Comparison of ENCODE assay signal across 24 cellular contexts in genomic region chr18:13452851-13453524, GRCh38.
DNase-seq lines count a peak whose midpoint lies in the region; ATAC-seq and TF ChIP-seq lines count a peak whose summit lies in the region.
"Had no signal": no experiment of that assay in that cellular context is flagged by ENCODE, and none has a peak within 500 bp of the region (broad histone marks: within the 10 kb centered on the region; RNA-seq: fewer than 3 reads in every experiment).

No MANE protein-coding gene starts in this region.

- no peaks in the 10 kb centered on the region for H3K9me3 Mint-ChIP-seq in CD4-positive, CD25-positive, alpha-beta regulatory T cell
- no peaks in the 10 kb centered on the region for H3K9me3 Mint-ChIP-seq in activated CD4-positive, alpha-beta memory T cell treated with anti-CD3 and anti-CD28 coated beads for 36 hours
- H3K9me3 Mint-ChIP-seq: activated CD4-positive, alpha-beta T cell treated with anti-CD3 and anti-CD28 coated beads, Interleukin-2, amount 10 ng/mL, durations not matched to agents 24 days and 14 days; nephron progenitor cell had no signal

- H3K4ac ChIP-seq in neuronal stem cell (ENCODE audit: low read length) = no peak overlapping the region

- H3K9ac ChIP-seq in neuronal stem cell (ENCODE audit: low read depth, low read length, poor library complexity) = no peak overlapping the region

- H3K79me1 ChIP-seq in neuronal stem cell (ENCODE audit: low read depth, low read length) = no peaks in the 10 kb centered on the region

- H2AFZ ChIP-seq in neuronal stem cell (ENCODE audit: low read length) = no peak overlapping the region

- H2BK5ac ChIP-seq in neuronal stem cell (ENCODE audit: low read length) = no peak overlapping the region

- intact Hi-C loops in activated CD4-positive, alpha-beta memory T cell treated with anti-CD3 and anti-CD28 coated beads for 36 hours (cut with micrococcal nuclease) = no loop called here

- TF ChIP-seq CTCF in HEK293 (tag by site-specific recombination; IDR thresholded peaks at IDR 0.05) (no peak), astrocyte of the spinal cord (IDR thresholded peaks at IDR 0.05; ENCODE audit: low read depth, low read length) (no peak)

- ATAC-seq in CD4-positive, CD25-positive, alpha-beta regulatory T cell (ENCODE audit: low read depth in 2 of 2) = no peak
- ATAC-seq: gastrocnemius medialis had no signal

- POLR2A ChIA-PET in HEK293 (lab: Yijun Ruan, JAX) = no interaction called here
- POLR2A ChIA-PET in activated CD4-positive, alpha-beta memory T cell treated with anti-CD3 and anti-CD28 coated beads for 36 hours (lab: Charles Lee) = no interaction called here

- CTCF ChIA-PET in HEK293 (lab: Yijun Ruan, JAX) = interaction anchor here (0.6 kb wide), 1 partner anchor 256 kb away, joined by 4 read pairs; no protein-coding TSS in a partner anchor
- CTCF ChIA-PET in activated CD4-positive, alpha-beta memory T cell treated with anti-CD3 and anti-CD28 coated beads for 36 hours (lab: Charles Lee) = interaction anchor here (1.0 kb wide), 1 partner anchor 177 kb away, joined by 3 read pairs; no protein-coding TSS in a partner anchor

- in situ Hi-C loops in astrocyte of the spinal cord (cut with HindIII; ENCODE audit: low sequenced_read_pairs) = no loop called here

- H3K36me3 ChIP-seq in CD4-positive, CD25-positive, alpha-beta regulatory T cell (ENCODE audit: control insufficient read depth, insufficient read depth, low read length) = peaks cover 3% of the 10 kb centered on the region
- H3K36me3 ChIP-seq in HEK293 (ENCODE audit: control insufficient read depth in 2 of 2, insufficient read depth in 1 of 2, low read length in 2 of 2) (no peaks in the 10 kb centered on the region), neuronal stem cell (replicated peaks in 1 of 2; ENCODE audit: control insufficient read depth in 2 of 2, insufficient read depth in 2 of 2, low read length in 2 of 2) (no peaks in the 10 kb centered on the region)
- H3K36me3 ChIP-seq: gastrocnemius medialis, left lung, transverse colon had no signal

- H3K4me3 Mint-ChIP-seq in CD4-positive, CD25-positive, alpha-beta regulatory T cell = peak overlapping the region in 3 of 4 donors; percentile 3 to 61 (median 21)
- H3K4me3 Mint-ChIP-seq in activated CD4-positive, alpha-beta memory T cell treated with anti-CD3 and anti-CD28 coated beads for 36 hours = no peak overlapping the region
- H3K4me3 Mint-ChIP-seq: activated CD4-positive, alpha-beta T cell treated with anti-CD3 and anti-CD28 coated beads, Interleukin-2, amount 10 ng/mL, durations not matched to agents 24 days and 14 days; nephron progenitor cell had no signal

- no peak overlapping the region for H4K8ac ChIP-seq in neuronal stem cell (ENCODE audit: low read depth, low read length)

- peaks cover 29 to 98% (median 66%) of the 10 kb centered on the region in 4 donors for H3K4me1 Mint-ChIP-seq in CD4-positive, CD25-positive, alpha-beta regulatory T cell
- H3K4me1 Mint-ChIP-seq in activated CD4-positive, alpha-beta memory T cell treated with anti-CD3 and anti-CD28 coated beads for 36 hours (ENCODE audit: low read depth) = peaks cover 37% of the 10 kb centered on the region

- no peak overlapping the region for H3K4me3 ChIP-seq in CD4-positive, CD25-positive, alpha-beta regulatory T cell (ENCODE audit: low read depth, low read length)
- H3K4me3 ChIP-seq in HEK293 (ENCODE audit: low read depth, low read length) (no peak overlapping the region), astrocyte of the spinal cord (ENCODE audit: low read depth, low read length) (no peak overlapping the region), neuronal stem cell (ENCODE audit: low read length in 2 of 2) (no peak overlapping the region)
- H3K4me3 ChIP-seq: gastrocnemius medialis, left lung, skin epidermis, transverse colon had no signal

- DNase-seq in CD4-positive, CD25-positive, alpha-beta regulatory T cell = no peak
- DNase-seq in astrocyte of the spinal cord (ENCODE audit: low read depth, low spot score) = peak; percentile 60
- DNase-seq in neuronal stem cell (ENCODE audit: low spot score) = no peak
- DNase-seq in T-helper 2 cell = no peak
- DNase-seq in DMS 273 (lab: John Stamatoyannopoulos, UW; ENCODE audit: unreplicated experiment) = no peak
- DNase-seq in activated CD4-positive, alpha-beta memory T cell treated with anti-CD3 and anti-CD28 coated beads for 36 hours = no peak
- DNase-seq: activated CD4-positive, alpha-beta T cell treated with anti-CD3 and anti-CD28 coated beads, Interleukin-2, amount 10 ng/mL, durations not matched to agents 24 days and 14 days; activated gamma-delta T cell; central memory CD4-positive, alpha-beta T cell; DMS79; effector CD8-positive, alpha-beta T cell; gastrocnemius medialis; Kasumi-1; left lung; NCI-H1092; NCI-H2081 treated with DMSO at 0.1 percent for 48 hours; NCI-H524; nephron progenitor cell; stimulated activated CD4-positive, alpha-beta T cell treated with anti-CD3 and anti-CD28 coated beads, Interleukin-2, amount 100 ng/mL, for 48 hours; stimulated activated naive CD4-positive, alpha-beta T cell treated with Interleukin-2 at 50 U/mL for 16 hours; transverse colon had no signal

- H3K36me3 Mint-ChIP-seq in CD4-positive, CD25-positive, alpha-beta regulatory T cell = peaks cover 19% of the 10 kb centered on the region
- H3K36me3 Mint-ChIP-seq in activated CD4-positive, alpha-beta memory T cell treated with anti-CD3 and anti-CD28 coated beads for 36 hours = peaks cover 2% of the 10 kb centered on the region

- no peaks in the 10 kb centered on the region for H3K9me3 ChIP-seq in CD4-positive, CD25-positive, alpha-beta regulatory T cell (ENCODE audit: control insufficient read depth in 2 of 2, low read length in 2 of 2)
- H3K9me3 ChIP-seq in HEK293 (ENCODE audit: control insufficient read depth, insufficient read depth, low read depth, low read length) (no peaks in the 10 kb centered on the region), neuronal stem cell (replicated peaks in 1 of 2; ENCODE audit: control insufficient read depth in 2 of 2, insufficient read depth in 1 of 2, low read depth in 1 of 2, low read length in 2 of 2) (no peaks in the 10 kb centered on the region)
- H3K9me3 ChIP-seq: gastrocnemius medialis, left lung, transverse colon had no signal

- no peak overlapping the region for H3K18ac ChIP-seq in neuronal stem cell (ENCODE audit: low read length)

- no peaks in the 10 kb centered on the region for H3K27me3 Mint-ChIP-seq in CD4-positive, CD25-positive, alpha-beta regulatory T cell
- H3K27me3 Mint-ChIP-seq in activated CD4-positive, alpha-beta memory T cell treated with anti-CD3 and anti-CD28 coated beads for 36 hours = no peaks in the 10 kb centered on the region
- H3K27me3 Mint-ChIP-seq: activated CD4-positive, alpha-beta T cell treated with anti-CD3 and anti-CD28 coated beads, Interleukin-2, amount 10 ng/mL, durations not matched to agents 24 days and 14 days had no signal

- no peak overlapping the region for H3K27ac ChIP-seq in CD4-positive, CD25-positive, alpha-beta regulatory T cell (ENCODE audit: insufficient read depth, low read length, poor library complexity, severe bottlenecking)
- H3K27ac ChIP-seq in HEK293 (ENCODE audit: extremely low read depth, low read depth, low read length) = no peak overlapping the region
- no peak overlapping the region for H3K27ac ChIP-seq in neuronal stem cell (replicated peaks; ENCODE audit: low read length)
- H3K27ac ChIP-seq: left lung, transverse colon had no signal

- H3K23ac ChIP-seq in neuronal stem cell (ENCODE audit: low read depth, low read length, poor library complexity) = no peak overlapping the region

- no peak overlapping the region for H4K91ac ChIP-seq in neuronal stem cell (ENCODE audit: low read depth, low read length, poor library complexity)

- H2BK120ac ChIP-seq in neuronal stem cell (ENCODE audit: low read depth, low read length) = no peak overlapping the region

- H2AK5ac ChIP-seq in neuronal stem cell (ENCODE audit: low read depth, low read length) = no peak overlapping the region

- no peak overlapping the region for H3K14ac ChIP-seq in neuronal stem cell (ENCODE audit: low read length)

- H3K4me1 ChIP-seq in CD4-positive, CD25-positive, alpha-beta regulatory T cell (ENCODE audit: control insufficient read depth, insufficient read depth, low read length, poor library complexity, severe bottlenecking) = peaks cover 58% of the 10 kb centered on the region
- peaks cover 10% of the 10 kb centered on the region for H3K4me1 ChIP-seq in HEK293 (ENCODE audit: control insufficient read depth, insufficient read depth, low read length)
- peaks cover 4 to 7% of the 10 kb centered on the region in 2 donors for H3K4me1 ChIP-seq in neuronal stem cell (ENCODE audit: control insufficient read depth in 2 of 2, insufficient read depth in 1 of 2, low read depth in 1 of 2, low read length in 2 of 2)

- no peak overlapping the region for H3K4me2 ChIP-seq in neuronal stem cell (ENCODE audit: insufficient read depth, low read length, poor library complexity, severe bottlenecking)

- no CpG with 5 or more reads among the region's 19 CpGs for WGBS in neuronal stem cell (ENCODE audit: extremely low coverage in 2 of 2, insufficient read length in 2 of 2, insufficient replicate concordance in 1 of 2), 2 donors

- H3K27ac Mint-ChIP-seq in CD4-positive, CD25-positive, alpha-beta regulatory T cell = peak overlapping the region in 2 of 3 donors; percentile 14 to 62
- no peak overlapping the region for H3K27ac Mint-ChIP-seq in activated CD4-positive, alpha-beta memory T cell treated with anti-CD3 and anti-CD28 coated beads for 36 hours
- H3K27ac Mint-ChIP-seq: activated CD4-positive, alpha-beta T cell treated with anti-CD3 and anti-CD28 coated beads, Interleukin-2, amount 10 ng/mL, durations not matched to agents 24 days and 14 days; nephron progenitor cell; progenitor cell of endocrine pancreas had no signal

- H2BK12ac ChIP-seq in neuronal stem cell (ENCODE audit: low read length) = peak overlapping the region; percentile 26

- no peaks in the 10 kb centered on the region for H3K27me3 ChIP-seq in CD4-positive, CD25-positive, alpha-beta regulatory T cell (ENCODE audit: control insufficient read depth, insufficient read depth, low read length)
- H3K27me3 ChIP-seq in neuronal stem cell (ENCODE audit: control insufficient read depth in 3 of 3, insufficient read depth in 3 of 3, low read depth in 1 of 3, low read length in 3 of 3) = peaks cover 0 to 43% (median 3%) of the 10 kb centered on the region in 3 experiments
- H3K27me3 ChIP-seq: gastrocnemius medialis, left lung, transverse colon had no signal

- no peak overlapping the region for H2BK15ac ChIP-seq in neuronal stem cell (ENCODE audit: low read length)

TF ChIP-seq in HEK293, 187 proteins besides CTCF, POLR2A, EP300 and RAD21 (continues in another document):
- peak; percentile 70 for TF ChIP-seq ZIC2 (tag by site-specific recombination; IDR thresholded peaks at IDR 0.05)
- TF ChIP-seq ZNF561 (tag by site-specific recombination; IDR thresholded peaks at IDR 0.05; ENCODE audit: borderline replicate concordance) = no peak
- peak; percentile 49; the same call in 1 of the 2 replicates for TF ChIP-seq GLIS2 (tag by site-specific recombination; IDR thresholded peaks at IDR 0.05)
- no peak for TF ChIP-seq GLI2 (tag by site-specific recombination; IDR thresholded peaks at IDR 0.05; ENCODE audit: borderline replicate concordance, low read depth)
